19 cellular contexts compared by ENCODE assay signal in genomic region chr3:21260507-21260906, GRCh38.
"Had no signal": no experiment of that assay in that cellular context is flagged by ENCODE, and none has a peak within 500 bp of the region (broad histone marks: within the 10 kb centered on the region; RNA-seq: fewer than 3 reads in every experiment).

No MANE protein-coding gene starts in this region.

- H3K9me3 ChIP-seq: SK-N-SH had no signal

- H3K9me2 ChIP-seq: SK-N-SH had no signal

- H3K9ac ChIP-seq: SK-N-SH had no signal

- FAIRE-seq: RCC 7860 had no signal

- H3K4me2 ChIP-seq: SK-N-SH had no signal

- DNase-seq: KBM-7, MV-4-11, NCI-H1048, NCI-H1105, NCI-H1417, NCI-H1436 treated with DMSO at 0.1 percent for 48 hours, NCI-H1694, NCI-H187 treated with DMSO at 0.1 percent for 48 hours, NCI-H2029 treated with DMSO at 0.1 percent for 48 hours, NCI-H226, NCI-H510A, NCI-H524 treated with DMSO at 0.1 percent for 48 hours, NCI-H69, NCI-H774, RPMI8226, SHP77, SK-N-SH, SW 1271 had no signal
